In the genomic region with DNA sequence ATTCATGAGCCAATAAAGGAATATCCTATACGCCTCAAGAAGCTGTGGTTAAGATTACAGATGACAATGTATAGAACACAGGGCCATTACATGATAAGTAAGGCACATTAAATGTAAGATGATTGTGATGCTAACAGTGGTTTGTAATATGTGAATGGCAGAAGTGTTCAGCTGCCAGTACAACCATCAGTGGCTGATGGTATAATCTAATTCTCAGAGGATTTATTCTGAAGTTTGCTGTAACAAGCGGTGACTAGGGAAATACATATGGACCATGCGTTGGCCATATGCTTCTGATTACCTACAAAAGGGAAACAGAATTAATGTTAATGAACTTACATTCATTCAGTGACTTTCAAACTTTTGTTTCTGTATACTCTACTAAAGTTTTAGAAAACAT, we compare ENCODE assay signal across 21 cellular contexts.
"Had no signal": no experiment of that assay in that cellular context is flagged by ENCODE, and none has a peak within 500 bp of the region (broad histone marks: within the 10 kb centered on the region; RNA-seq: fewer than 3 reads in every experiment).

No MANE protein-coding gene starts in this region.

- H3K9me3 ChIP-seq: colonic mucosa, gastrocnemius medialis, heart left ventricle, prostate gland, right atrium auricular region, thyroid gland had no signal

- H3K79me2 ChIP-seq: hepatocyte had no signal

- H2AFZ ChIP-seq: hepatocyte had no signal

- H3K36me3 ChIP-seq: colonic mucosa, gastrocnemius medialis, heart left ventricle, prostate gland, right atrium auricular region, stomach, thyroid gland had no signal

- DNase-seq: colonic mucosa; effector CD8-positive, alpha-beta T cell; endodermal cell; foreskin fibroblast; gastrocnemius medialis; heart left ventricle; kidney; natural killer cell; stimulated activated CD4-positive, alpha-beta T cell treated with anti-CD3 and anti-CD28 coated beads, Interleukin-12 subunit alpha, Interleukin-12 subunit beta, amount 100 ng/mL, for 4 hours; stimulated activated CD4-positive, alpha-beta T cell treated with anti-CD3 and anti-CD28 coated beads, Interleukin-1b, Interleukin-23, amount 100 ng/mL, for 48 hours; stimulated activated CD4-positive, alpha-beta T cell treated with anti-CD3 and anti-CD28 coated beads, Interleukin-4, amount 100 ng/mL, for 24 hours; stimulated activated naive CD4-positive, alpha-beta T cell treated with Interleukin-2 at 50 U/mL for 16 hours; stomach; thyroid gland; trophoblast cell had no signal

- H3K4me3 ChIP-seq: colonic mucosa, gastrocnemius medialis, heart left ventricle, hepatocyte, lung, prostate gland, right atrium auricular region, smooth muscle cell, stomach, thyroid gland had no signal

- H3K27ac ChIP-seq: colonic mucosa, epithelial cell of prostate, gastrocnemius medialis, heart left ventricle, hepatocyte, prostate gland, right atrium auricular region, stomach, thyroid gland had no signal

- H3K27me3 ChIP-seq: colonic mucosa, gastrocnemius medialis, heart left ventricle, hepatocyte, right atrium auricular region, stomach, thyroid gland had no signal

- H3K4me2 ChIP-seq: hepatocyte, smooth muscle cell had no signal
